ENCODE assay signal across 12 cellular contexts in the genomic region with DNA sequence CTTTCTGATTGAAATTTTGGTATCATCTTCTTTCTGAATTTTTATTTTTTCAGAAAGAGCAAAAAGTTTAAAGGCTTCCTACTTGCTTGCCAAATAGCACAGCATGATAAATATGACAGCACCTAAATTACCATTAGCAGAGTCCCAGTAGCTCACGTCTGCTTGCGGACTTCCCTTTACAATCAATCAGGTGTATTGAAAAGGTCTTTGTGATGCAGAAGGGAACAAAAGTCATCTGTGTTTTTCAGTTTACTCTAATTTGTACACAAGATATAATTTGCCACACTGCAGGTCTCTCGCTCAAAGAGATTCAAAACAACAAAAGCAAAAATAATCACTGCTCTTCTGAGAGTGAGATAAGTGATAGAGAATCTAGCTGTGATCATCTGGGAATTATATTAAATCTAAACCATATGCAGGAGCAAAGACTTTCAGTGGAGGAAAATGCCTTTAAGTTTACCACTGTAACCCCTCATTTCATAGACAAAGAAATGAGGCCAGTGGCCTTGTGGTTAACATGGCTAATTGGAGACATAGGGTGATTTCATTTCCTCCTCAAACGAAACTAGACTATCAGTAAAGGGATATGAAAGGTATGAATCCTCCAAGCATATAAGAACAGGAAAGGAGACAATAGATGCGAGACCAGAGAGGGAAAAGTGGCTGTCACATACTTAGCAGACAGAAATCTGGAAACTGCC.
DNase-seq lines count a peak whose midpoint lies in the region; ATAC-seq and TF ChIP-seq lines count a peak whose summit lies in the region.
"Had no signal": no experiment of that assay in that cellular context is flagged by ENCODE, and none has a peak within 500 bp of the region (broad histone marks: within the 10 kb centered on the region; RNA-seq: fewer than 3 reads in every experiment).

No MANE protein-coding gene starts in this region.

- DNase-seq in GM13976 (ENCODE audit: low spot score) (peak; percentile 17), mesendoderm (no peak), HT-29 (ENCODE audit: low spot score) (no peak), spleen (no peak), HPDE6-E6E7 (ENCODE audit: extremely low spot score) (no peak)
- DNase-seq: activated T-cell treated with anti-CD3 and anti-CD28 coated beads for 4 hours; C1 segment of cervical spinal cord; NCI-H524; stimulated activated CD4-positive, alpha-beta T cell treated with anti-CD3 and anti-CD28 coated beads, Interleukin-4, amount 100 ng/mL, for 24 hours had no signal

- intact Hi-C loops in spleen (cut with DNase I; ENCODE audit: low total_unique reads), result no loop called here

- no peak for TF ChIP-seq POLR2A in spleen (IDR thresholded peaks at IDR 0.05)

- no peak overlapping the region for H3K56ac ChIP-seq in mesendoderm (ENCODE audit: low read length)

- no peak overlapping the region for H3K4me3 ChIP-seq in mesendoderm (ENCODE audit: low read length)
- H3K4me3 ChIP-seq in spleen, result no peak overlapping the region

- H3K27me3 ChIP-seq in mesendoderm (ENCODE audit: insufficient read depth, low read length, poor library complexity) (no peaks in the 10 kb centered on the region), spleen (replicated peaks in 1 of 7) (no peaks in the 10 kb centered on the region)

- WGBS in mesendoderm (ENCODE audit: extremely low coverage, insufficient coverage, low lambda C conversion rate), result no CpG with 5 or more reads among the region's 5 CpGs
- 48 to 60% (median 54%) methylated on average over 5 of the region's 5 CpGs for WGBS in spleen, 5 donors

- H3K27ac ChIP-seq in mesendoderm (ENCODE audit: low read depth, low read length), result no peak overlapping the region
- no peak overlapping the region for H3K27ac ChIP-seq in spleen

- H3K23ac ChIP-seq in mesendoderm (ENCODE audit: low read length), result no peak overlapping the region

- no peak overlapping the region for H3K18ac ChIP-seq in mesendoderm (ENCODE audit: low read length)

- H2BK15ac ChIP-seq in mesendoderm (replicated peaks; ENCODE audit: low read depth), result no peak overlapping the region

- H2AK5ac ChIP-seq in mesendoderm (ENCODE audit: low read length), result no peak overlapping the region

- in situ Hi-C loops in GM13976 (cut with MboI; ENCODE audit: low sequenced_read_pairs, unreplicated experiment), result no loop called here

- H2BK5ac ChIP-seq in mesendoderm (ENCODE audit: low read length), result no peak overlapping the region

- no peak overlapping the region for H3K9ac ChIP-seq in mesendoderm (ENCODE audit: low read length)

- no peak overlapping the region for H4K8ac ChIP-seq in mesendoderm (ENCODE audit: low read depth, low read length)

- ATAC-seq in GM19438 (IDR thresholded peaks at IDR 0.05; ENCODE audit: low read depth, unreplicated experiment) (peak; percentile 96), HG02870 (IDR thresholded peaks at IDR 0.05; ENCODE audit: unreplicated experiment) (peak; percentile 97), HG03565 (IDR thresholded peaks at IDR 0.05; ENCODE audit: unreplicated experiment) (peak; percentile 99)

- peaks cover 0 to 2% (median under 1%) of the 10 kb centered on the region in 8 donors for H3K9me3 ChIP-seq in spleen

- H3K79me2 ChIP-seq in mesendoderm (ENCODE audit: control insufficient read depth, insufficient read depth, low read length), result no peaks in the 10 kb centered on the region

- TF ChIP-seq CTCF in GM13976 (IDR thresholded peaks at IDR 0.05; ENCODE audit: borderline replicate concordance, control extremely low read depth, extremely low read depth, insufficient read depth, missing control alignments), result no peak
- no peak for TF ChIP-seq CTCF in spleen (IDR thresholded peaks at IDR 0.05 in 8 of 11, conservative IDR thresholded peaks at IDR 0.05 in 3 of 11)

- no peaks in the 10 kb centered on the region for H3K4me1 ChIP-seq in mesendoderm (ENCODE audit: control insufficient read depth, low read depth, low read length)
- no peaks in the 10 kb centered on the region for H3K4me1 ChIP-seq in spleen

- H3K4me2 ChIP-seq in mesendoderm (ENCODE audit: low read length), result no peak overlapping the region

- H3K4ac ChIP-seq in mesendoderm (ENCODE audit: low read depth, low read length), result no peak overlapping the region

- no peak overlapping the region for H4K5ac ChIP-seq in mesendoderm (ENCODE audit: low read length)

- no peaks in the 10 kb centered on the region for H3K79me1 ChIP-seq in mesendoderm (ENCODE audit: low read length)

- H2BK120ac ChIP-seq in mesendoderm (ENCODE audit: low read depth, low read length), result no peak overlapping the region

- H3K36me3 ChIP-seq in mesendoderm (ENCODE audit: control insufficient read depth, insufficient read depth, low read length) (no peaks in the 10 kb centered on the region), spleen (no peaks in the 10 kb centered on the region)
